11 cellular contexts compared by ENCODE assay signal in the genomic region with DNA sequence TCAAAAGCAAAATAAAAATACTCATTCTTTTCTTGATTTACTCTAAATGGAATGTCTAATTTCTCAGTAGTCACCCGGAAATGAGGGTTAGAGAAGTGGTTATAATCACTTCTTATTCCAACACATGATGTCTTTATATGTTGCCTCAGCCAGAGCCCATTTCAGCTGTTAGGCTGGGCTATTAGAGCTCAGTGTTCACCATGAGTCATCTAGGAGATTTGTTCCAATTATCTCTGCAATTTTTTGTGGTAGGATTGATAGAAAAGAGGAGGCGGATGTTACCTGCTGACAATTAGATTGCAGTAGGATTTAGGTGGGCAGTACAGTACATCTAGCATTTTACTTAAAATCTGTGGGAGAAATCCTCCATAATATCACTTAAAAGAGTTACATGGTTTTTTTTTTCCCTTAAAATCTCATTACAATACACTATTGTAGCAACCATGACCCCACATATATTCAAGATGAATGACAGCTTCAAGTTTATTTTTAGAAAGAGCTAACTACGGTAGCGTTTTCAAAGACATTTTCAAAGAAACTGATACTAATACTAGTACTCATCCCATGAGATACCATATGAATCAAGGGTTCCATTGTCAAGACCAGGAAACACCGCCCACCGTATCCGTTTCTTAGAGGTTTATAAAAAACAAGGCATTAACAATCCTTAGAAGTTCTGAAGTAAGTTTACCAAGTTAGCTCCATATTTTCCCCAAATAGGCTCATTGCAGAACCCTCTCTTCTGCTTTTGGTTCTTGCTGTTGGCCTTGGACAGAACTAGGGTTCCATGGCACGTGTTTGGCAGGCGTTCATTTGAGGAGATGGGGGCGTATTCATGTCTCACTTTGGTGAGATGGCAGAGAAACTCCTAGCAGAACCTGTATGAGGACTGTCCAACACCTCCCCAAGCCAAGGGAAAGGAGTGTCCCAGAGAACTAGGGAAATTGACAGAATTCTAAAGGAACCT. TPM values are rescaled to one million over a fixed set of nuclear protein-coding genes. Genes with fewer than 3 reads are reported as not detected.
A peak's percentile ranks its signal among the peaks of the same experiment; 100 is the strongest.
DNase-seq lines count a peak whose midpoint lies in the region; ATAC-seq and TF ChIP-seq lines count a peak whose summit lies in the region.
"Had no signal": no experiment of that assay in that cellular context is flagged by ENCODE, and none has a peak within 500 bp of the region (broad histone marks: within the 10 kb centered on the region; RNA-seq: fewer than 3 reads in every experiment).

No MANE protein-coding gene starts in this region.

- H3K36me3 Mint-ChIP-seq in activated naive CD4-positive, alpha-beta T cell treated with anti-CD3 and anti-CD28 coated beads, Interleukin-2, amount 10 ng/mL, durations not matched to agents 7 days and 5 days: no peaks in the 10 kb centered on the region
- no peaks in the 10 kb centered on the region for H3K36me3 Mint-ChIP-seq in CD8-positive, alpha-beta T cell
- H3K36me3 Mint-ChIP-seq: CD4-positive, CD25-positive, alpha-beta regulatory T cell; natural killer cell had no signal

- intact Hi-C loops in CD8-positive, alpha-beta T cell (cut with DNase I, micrococcal nuclease): no loop called here
- intact Hi-C loops in left colon (cut with DNase I, micrococcal nuclease): no loop called here

- H4K91ac ChIP-seq in mesenchymal stem cell (ENCODE audit: low read length): peak overlapping the region; percentile 18

- no peak overlapping the region for H2AK5ac ChIP-seq in mesenchymal stem cell (ENCODE audit: low read length, severe bottlenecking)

- H4K8ac ChIP-seq in mesenchymal stem cell (ENCODE audit: low read length): peak overlapping the region; percentile 19

- no peak overlapping the region for H3K14ac ChIP-seq in mesenchymal stem cell (ENCODE audit: low read length in 2 of 2)

- no peak overlapping the region for H3K4ac ChIP-seq in mesenchymal stem cell (ENCODE audit: low read depth in 1 of 2, low read length in 2 of 2)

- CTCF ChIA-PET in activated naive CD4-positive, alpha-beta T cell treated with anti-CD3 and anti-CD28 coated beads, Interleukin-2, amount 10 ng/mL, durations not matched to agents 7 days and 5 days (lab: Charles Lee): no interaction called here
- CTCF ChIA-PET in CD8-positive, alpha-beta T cell (lab: Charles Lee): interaction anchor here (0.7 kb wide), 1 partner anchor 555 kb away, joined by 3 read pairs; no protein-coding TSS in a partner anchor

- H2BK120ac ChIP-seq in mesenchymal stem cell (ENCODE audit: low read depth, low read length): no peak overlapping the region

- H3K27me3 ChIP-seq in mesenchymal stem cell (ENCODE audit: control insufficient read depth in 1 of 2, insufficient read depth in 1 of 2, low read length in 2 of 2): peaks cover 0 to 8% of the 10 kb centered on the region in 2 experiments
- H3K27me3 ChIP-seq in CD8-positive, alpha-beta T cell (ENCODE audit: insufficient read depth, low read length): no peaks in the 10 kb centered on the region

- H2AFZ ChIP-seq in mesenchymal stem cell (ENCODE audit: low read depth, low read length): no peak overlapping the region

- no peaks in the 10 kb centered on the region for H3K9me3 ChIP-seq in mesenchymal stem cell (ENCODE audit: control insufficient read depth, low read length)
- no peaks in the 10 kb centered on the region for H3K9me3 ChIP-seq in CD8-positive, alpha-beta T cell (ENCODE audit: low read length)

- H3K27ac ChIP-seq in mesenchymal stem cell (ENCODE audit: low read length, poor library complexity, severe bottlenecking): no peak overlapping the region
- no peak overlapping the region for H3K27ac ChIP-seq in CD8-positive, alpha-beta T cell (ENCODE audit: low read depth, low read length)

- DNase-seq in activated naive CD4-positive, alpha-beta T cell treated with Interleukin-2 at 50 U/mL for 16 hours: peak; percentile 48
- no peak for DNase-seq in activated naive CD4-positive, alpha-beta T cell treated with anti-CD3 and anti-CD28 coated beads, Interleukin-2, amount 10 ng/mL, durations not matched to agents 7 days and 5 days
- DNase-seq in activated naive CD4-positive, alpha-beta T cell treated with anti-CD3 and anti-CD28 coated beads, Interleukin-2, amount 50 U/mL, for 16 hours: peak; percentile 54
- DNase-seq in mesenchymal stem cell (peak; percentile 65), NCI-H1694 treated with DMSO at 0.1 percent for 48 hours (lab: John Stamatoyannopoulos, UW) (no peak), left colon (no peak)
- DNase-seq in stimulated activated naive CD8-positive, alpha-beta T cell treated with anti-CD3 and anti-CD28 coated beads, Interleukin-15, amount 100 ng/mL, for 72 hours: peak in 1 of 2 donors; percentile 31
- DNase-seq in CD8-positive, alpha-beta T cell: no peak
- DNase-seq: activated gamma-delta T cell treated with Interleukin-2 at 50 U/mL for 16 hours, natural killer cell had no signal

- peak overlapping the region; percentile 26 for H2BK15ac ChIP-seq in mesenchymal stem cell (ENCODE audit: low read depth, poor library complexity, severe bottlenecking)

- H3K4me1 Mint-ChIP-seq in activated naive CD4-positive, alpha-beta T cell treated with anti-CD3 and anti-CD28 coated beads, Interleukin-2, amount 10 ng/mL, durations not matched to agents 7 days and 5 days: peaks cover 13% of the 10 kb centered on the region
- H3K4me1 Mint-ChIP-seq in stimulated activated naive CD8-positive, alpha-beta T cell treated with anti-CD3 and anti-CD28 coated beads, Interleukin-15, amount 100 ng/mL, for 72 hours: peaks cover 55% of the 10 kb centered on the region
- peaks cover 9% of the 10 kb centered on the region for H3K4me1 Mint-ChIP-seq in CD8-positive, alpha-beta T cell (ENCODE audit: low read depth)
- H3K4me1 Mint-ChIP-seq: natural killer cell had no signal

- no peak overlapping the region for H3K23ac ChIP-seq in mesenchymal stem cell (ENCODE audit: low read length in 2 of 2)

- no peak overlapping the region for H2BK5ac ChIP-seq in mesenchymal stem cell (ENCODE audit: low read depth, low read length, poor library complexity, severe bottlenecking)

- peak; percentile 86 for ATAC-seq in stimulated activated naive CD8-positive, alpha-beta T cell treated with anti-CD3 and anti-CD28 coated beads, Interleukin-15, amount 100 ng/mL, for 72 hours
- ATAC-seq in CD8-positive, alpha-beta T cell: no peak
- no peak for ATAC-seq in left colon
- ATAC-seq: natural killer cell had no signal

- H3K36me3 ChIP-seq in mesenchymal stem cell (ENCODE audit: control insufficient read depth in 1 of 2, insufficient read depth in 2 of 2, low read depth in 1 of 2, low read length in 2 of 2): no peaks in the 10 kb centered on the region
- no peaks in the 10 kb centered on the region for H3K36me3 ChIP-seq in CD8-positive, alpha-beta T cell (ENCODE audit: insufficient read depth, low read length)

- POLR2A ChIA-PET in CD8-positive, alpha-beta T cell (lab: Charles Lee): no interaction called here

- peaks cover 6% of the 10 kb centered on the region for H3K4me1 ChIP-seq in mesenchymal stem cell (ENCODE audit: control insufficient read depth, insufficient read depth, low read depth, low read length)
- H3K4me1 ChIP-seq in CD8-positive, alpha-beta T cell (ENCODE audit: insufficient read depth, low read length): peaks cover 12% of the 10 kb centered on the region

- peak overlapping the region in 1 of 2 experiments; percentile 69 for H2BK12ac ChIP-seq in mesenchymal stem cell (ENCODE audit: low read length in 2 of 2)

- TF ChIP-seq CTCF in CD8-positive, alpha-beta T cell (IDR thresholded peaks at IDR 0.05): no peak

- 95% methylated on average over 6 of the region's 10 CpGs for WGBS in mesenchymal stem cell

- no peaks in the 10 kb centered on the region for H3K79me1 ChIP-seq in mesenchymal stem cell (replicated peaks; ENCODE audit: low read length, poor library complexity, severe bottlenecking)

- peaks cover 20% of the 10 kb centered on the region for H3K27me3 Mint-ChIP-seq in activated naive CD4-positive, alpha-beta T cell treated with anti-CD3 and anti-CD28 coated beads, Interleukin-2, amount 10 ng/mL, durations not matched to agents 7 days and 5 days
- H3K27me3 Mint-ChIP-seq in stimulated activated naive CD8-positive, alpha-beta T cell treated with anti-CD3 and anti-CD28 coated beads, Interleukin-15, amount 100 ng/mL, for 72 hours: no peaks in the 10 kb centered on the region
- no peaks in the 10 kb centered on the region for H3K27me3 Mint-ChIP-seq in CD8-positive, alpha-beta T cell (ENCODE audit: low read depth)

- H3K18ac ChIP-seq in mesenchymal stem cell (ENCODE audit: low read depth in 1 of 2, low read length in 2 of 2): peak overlapping the region in 1 of 2 experiments; percentile 58

- no peak overlapping the region for H3K4me3 ChIP-seq in mesenchymal stem cell (ENCODE audit: insufficient read depth in 1 of 2, low read depth in 1 of 2, low read length in 2 of 2)
- no peak overlapping the region for H3K4me3 ChIP-seq in CD8-positive, alpha-beta T cell (ENCODE audit: low read depth, low read length)

- H3K4me2 ChIP-seq in mesenchymal stem cell (ENCODE audit: low read length, poor library complexity, severe bottlenecking): no peak overlapping the region

- peak overlapping the region; percentile 2 for H3K9ac ChIP-seq in mesenchymal stem cell (ENCODE audit: low read length)

- H3K27ac Mint-ChIP-seq in activated naive CD4-positive, alpha-beta T cell treated with anti-CD3 and anti-CD28 coated beads, Interleukin-2, amount 10 ng/mL, durations not matched to agents 7 days and 5 days: no peak overlapping the region
- peak overlapping the region; percentile 34 to 44 for H3K27ac Mint-ChIP-seq in stimulated activated naive CD8-positive, alpha-beta T cell treated with anti-CD3 and anti-CD28 coated beads, Interleukin-15, amount 100 ng/mL, for 72 hours
- no peak overlapping the region for H3K27ac Mint-ChIP-seq in CD8-positive, alpha-beta T cell
- H3K27ac Mint-ChIP-seq: CD4-positive, CD25-positive, alpha-beta regulatory T cell; natural killer cell had no signal

- no peaks in the 10 kb centered on the region for H3K9me3 Mint-ChIP-seq in activated naive CD4-positive, alpha-beta T cell treated with anti-CD3 and anti-CD28 coated beads, Interleukin-2, amount 10 ng/mL, durations not matched to agents 7 days and 5 days
- no peaks in the 10 kb centered on the region for H3K9me3 Mint-ChIP-seq in stimulated activated naive CD8-positive, alpha-beta T cell treated with anti-CD3 and anti-CD28 coated beads, Interleukin-15, amount 100 ng/mL, for 72 hours
- H3K9me3 Mint-ChIP-seq in CD8-positive, alpha-beta T cell: no peaks in the 10 kb centered on the region
- H3K9me3 Mint-ChIP-seq: natural killer cell had no signal

- H3K4me3 Mint-ChIP-seq in activated naive CD4-positive, alpha-beta T cell treated with anti-CD3 and anti-CD28 coated beads, Interleukin-2, amount 10 ng/mL, durations not matched to agents 7 days and 5 days: no peak overlapping the region
- peak overlapping the region; percentile 35 to 51 for H3K4me3 Mint-ChIP-seq in stimulated activated naive CD8-positive, alpha-beta T cell treated with anti-CD3 and anti-CD28 coated beads, Interleukin-15, amount 100 ng/mL, for 72 hours
- no peak overlapping the region for H3K4me3 Mint-ChIP-seq in CD8-positive, alpha-beta T cell
- H3K4me3 Mint-ChIP-seq: natural killer cell had no signal

RNA-seq across cellular contexts. Expression of a gene that starts 10.4 kb away (rescaled TPM):
- not detected for polyA plus RNA-seq in mesenchymal stem cell (2013, experiment 1 of 2)
- polyA plus RNA-seq in mesenchymal stem cell (2013, experiment 2 of 2): 0.10 TPM
- not detected for total RNA-seq in CD8-positive, alpha-beta T cell
- total RNA-seq in left colon: 1 to 10 TPM; 1.1 to 1.7 TPM
- total RNA-seq: CD4-positive, CD25-positive, alpha-beta regulatory T cell; natural killer cell had no signal
- polyA plus RNA-seq: CD4-positive, CD25-positive, alpha-beta regulatory T cell had no signal

RNA-seq across cellular contexts. Expression of a gene that starts 15.9 kb away (rescaled TPM):
- 36.9 TPM for polyA plus RNA-seq in mesenchymal stem cell (2013, experiment 1 of 2)
- 36.9 TPM for polyA plus RNA-seq in mesenchymal stem cell (2013, experiment 2 of 2)
- total RNA-seq in CD8-positive, alpha-beta T cell: not detected
- not detected for total RNA-seq in left colon
- total RNA-seq: CD4-positive, CD25-positive, alpha-beta regulatory T cell; natural killer cell had no signal
- polyA plus RNA-seq: CD4-positive, CD25-positive, alpha-beta regulatory T cell had no signal

Comparison
In these comparisons a context has a peak if more than half of its experiments do, and no peak if none do; other contexts are left out.
1. DNase-seq: peak in activated naive CD4-positive, alpha-beta T cell treated with Interleukin-2 at 50 U/mL for 16 hours (single experiment), activated naive CD4-positive, alpha-beta T cell treated with anti-CD3 and anti-CD28 coated beads, Interleukin-2, amount 50 U/mL, for 16 hours (single experiment) and mesenchymal stem cell (single experiment); none in activated naive CD4-positive, alpha-beta T cell treated with anti-CD3 and anti-CD28 coated beads, Interleukin-2, amount 10 ng/mL, durations not matched to agents 7 days and 5 days (single experiment), NCI-H1694 treated with DMSO at 0.1 percent for 48 hours (single experiment), CD8-positive, alpha-beta T cell (0 of 7) and left colon (0 of 2).
2. H3K27ac Mint-ChIP-seq: peak in stimulated activated naive CD8-positive, alpha-beta T cell treated with anti-CD3 and anti-CD28 coated beads, Interleukin-15, amount 100 ng/mL, for 72 hours (2 of 2); none in activated naive CD4-positive, alpha-beta T cell treated with anti-CD3 and anti-CD28 coated beads, Interleukin-2, amount 10 ng/mL, durations not matched to agents 7 days and 5 days (single experiment) and CD8-positive, alpha-beta T cell (single experiment).
3. H3K4me3 Mint-ChIP-seq: peak in stimulated activated naive CD8-positive, alpha-beta T cell treated with anti-CD3 and anti-CD28 coated beads, Interleukin-15, amount 100 ng/mL, for 72 hours (2 of 2); none in activated naive CD4-positive, alpha-beta T cell treated with anti-CD3 and anti-CD28 coated beads, Interleukin-2, amount 10 ng/mL, durations not matched to agents 7 days and 5 days (single experiment) and CD8-positive, alpha-beta T cell (single experiment).